Comparison of ENCODE assay signal across 35 cellular contexts in the genomic region with DNA sequence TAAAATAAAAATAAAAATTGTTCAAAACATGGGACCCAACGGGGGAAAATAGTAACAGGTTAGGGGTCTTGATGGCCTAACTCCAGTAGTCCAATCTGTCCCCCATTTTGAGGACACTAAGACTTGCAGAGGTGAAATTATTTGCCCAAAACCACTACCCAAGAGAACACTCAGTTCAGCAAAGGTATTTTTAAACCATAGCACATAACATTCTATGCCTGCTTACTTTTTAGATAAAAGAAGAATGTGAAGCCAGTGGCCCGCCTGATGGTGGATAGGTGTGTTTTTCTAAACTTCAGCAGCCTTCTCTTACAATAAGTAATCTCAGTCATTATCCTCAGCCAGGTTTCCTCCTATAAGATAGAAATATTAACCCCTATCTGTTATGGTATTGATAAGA.
"Had no signal": no experiment of that assay in that cellular context is flagged by ENCODE, and none has a peak within 500 bp of the region (broad histone marks: within the 10 kb centered on the region; RNA-seq: fewer than 3 reads in every experiment).

No MANE protein-coding gene starts in this region.

- H3K4me3 ChIP-seq: MG63 had no signal

- H3K27ac ChIP-seq: KMS-11 had no signal

- H3K9me3 ChIP-seq: MG63 had no signal

- DNase-seq: Karpas-422, Kasumi-1, KBM-7, KG1, MG63, MM.1S, MV-4-11, NCI-H1048, NCI-H1092, NCI-H1092 treated with DMSO at 0.1 percent for 48 hours, NCI-H1105, NCI-H1105 treated with DMSO at 0.1 percent for 48 hours, NCI-H1417, NCI-H1417 treated with DMSO at 0.1 percent for 48 hours, NCI-H1436, NCI-H1436 treated with DMSO at 0.1 percent for 48 hours, NCI-H146, NCI-H1694, NCI-H1694 treated with DMSO at 0.1 percent for 48 hours, NCI-H187, NCI-H187 treated with DMSO at 0.1 percent for 48 hours, NCI-H1930, NCI-H2029, NCI-H2029 treated with DMSO at 0.1 percent for 48 hours, NCI-H2081, NCI-H2081 treated with DMSO at 0.1 percent for 48 hours, NCI-H2107, NCI-H2171, NCI-H2171 treated with DMSO at 0.1 percent for 48 hours, NCI-H2227 treated with DMSO at 0.1 percent for 48 hours, NCI-H226, NCI-H345, NCI-H446, NCI-H446 treated with DMSO at 0.1 percent for 48 hours had no signal

- H3K4me2 ChIP-seq: KMS-11 had no signal

- H3K36me3 ChIP-seq: MG63 had no signal

- H3K9ac ChIP-seq: KMS-11 had no signal
